8 cellular contexts compared by ENCODE assay signal in genomic region chr1:155273134-155273982, GRCh38. TPM values are rescaled to one million over a fixed set of nuclear protein-coding genes. Genes with fewer than 3 reads are reported as not detected.
DNase-seq lines count a peak whose midpoint lies in the region; ATAC-seq lines count a peak whose summit lies in the region.

TSS of gene CLK2 (minus strand) at chr1:155273504. CDS start at chr1:155270977, 2,527 bp downstream.

- no peaks in the 10 kb centered on the region for H3K27me3 Mint-ChIP-seq in effector memory CD8-positive, alpha-beta T cell

- H3K18ac ChIP-seq in mesenchymal stem cell (ENCODE audit: low read depth in 1 of 2, low read length in 2 of 2) = peak within 1 kb of the TSS; percentile 71 to 97

- H3K4me1 ChIP-seq in HUES48 (ENCODE audit: control insufficient read depth, insufficient read depth, low read length) = peaks cover 7% of the 10 kb centered on the region
- peaks cover 9% of the 10 kb centered on the region for H3K4me1 ChIP-seq in NT2/D1 (ENCODE audit: insufficient read depth, insufficient read length)
- H3K4me1 ChIP-seq in mesenchymal stem cell (ENCODE audit: control insufficient read depth, insufficient read depth, low read depth, low read length) = peaks cover 6% of the 10 kb centered on the region

- peak within 1 kb of the TSS; percentile 79 to 83 for H3K4me3 Mint-ChIP-seq in effector memory CD8-positive, alpha-beta T cell

- H3K27ac ChIP-seq in HUES48 (ENCODE audit: low read depth, low read length) (peak within 1 kb of the TSS; percentile 96), mesenchymal stem cell (ENCODE audit: low read length, poor library complexity, severe bottlenecking) (peak within 1 kb of the TSS; percentile 92)

- ATAC-seq in GM21381 (IDR thresholded peaks at IDR 0.05; ENCODE audit: unreplicated experiment) = peak; percentile 70
- peak; percentile 87 for ATAC-seq in effector memory CD8-positive, alpha-beta T cell (replicated peaks)

- H2BK5ac ChIP-seq in mesenchymal stem cell (ENCODE audit: low read depth, low read length, poor library complexity, severe bottlenecking) = peak within 1 kb of the TSS; percentile 78

- peak within 1 kb of the TSS; percentile 83 for H4K8ac ChIP-seq in mesenchymal stem cell (ENCODE audit: low read length)

- H3K9me3 ChIP-seq in HUES48 (ENCODE audit: control insufficient read depth, insufficient read depth, low read length) (no peaks in the 10 kb centered on the region), NT2/D1 (ENCODE audit: insufficient read depth, low read length) (peaks cover 11% of the 10 kb centered on the region), mesenchymal stem cell (ENCODE audit: control insufficient read depth, low read length) (no peaks in the 10 kb centered on the region)

- H3K4me1 Mint-ChIP-seq in effector memory CD8-positive, alpha-beta T cell (ENCODE audit: low read depth in 2 of 2) = peaks cover 27 to 33% of the 10 kb centered on the region in 2 donors

- H2BK120ac ChIP-seq in mesenchymal stem cell (ENCODE audit: low read depth, low read length) = peak within 1 kb of the TSS; percentile 99

- H3K9ac ChIP-seq in HUES48 (ENCODE audit: low read depth, low read length) (peak within 1 kb of the TSS; percentile 73), NT2/D1 (ENCODE audit: insufficient read length, low read depth) (peak within 1 kb of the TSS; percentile 87), mesenchymal stem cell (ENCODE audit: low read length) (peak within 1 kb of the TSS; percentile 90)

- peak within 1 kb of the TSS; percentile 86 for H3K4me2 ChIP-seq in mesenchymal stem cell (ENCODE audit: low read length, poor library complexity, severe bottlenecking)

- H2BK15ac ChIP-seq in mesenchymal stem cell (ENCODE audit: low read depth, poor library complexity, severe bottlenecking) = peak within 1 kb of the TSS; percentile 61

- no peak within 1 kb of the TSS for H2AFZ ChIP-seq in mesenchymal stem cell (ENCODE audit: low read depth, low read length)

- peaks cover 38% of the 10 kb centered on the region for H3K36me3 Mint-ChIP-seq in effector memory CD8-positive, alpha-beta T cell (ENCODE audit: insufficient read depth)

- peaks cover 14% of the 10 kb centered on the region for H3K79me1 ChIP-seq in mesenchymal stem cell (replicated peaks; ENCODE audit: low read length, poor library complexity, severe bottlenecking)

- peak within 1 kb of the TSS; percentile 85 for H4K91ac ChIP-seq in mesenchymal stem cell (ENCODE audit: low read length)

- H2BK12ac ChIP-seq in mesenchymal stem cell (ENCODE audit: low read length in 2 of 2) = peak within 1 kb of the TSS; percentile 35 to 64

- H3K27me3 ChIP-seq in HUES48 (ENCODE audit: control insufficient read depth, insufficient read depth, low read length) = peaks cover 6% of the 10 kb centered on the region; the same call in 1 of the 2 replicates
- H3K27me3 ChIP-seq in NT2/D1 (ENCODE audit: insufficient read depth, insufficient read length) = peaks cover 7% of the 10 kb centered on the region
- no peaks in the 10 kb centered on the region for H3K27me3 ChIP-seq in mesenchymal stem cell (ENCODE audit: control insufficient read depth in 1 of 2, insufficient read depth in 1 of 2, low read length in 2 of 2)

- H3K23ac ChIP-seq in mesenchymal stem cell (ENCODE audit: low read length in 2 of 2) = no peak within 1 kb of the TSS

- H3K14ac ChIP-seq in mesenchymal stem cell (ENCODE audit: low read length in 2 of 2) = peak within 1 kb of the TSS; percentile 29 to 53

- 1% methylated on average over 55 of the region's 77 CpGs for WGBS in mesenchymal stem cell

- peak within 1 kb of the TSS; percentile 96 for H3K4me3 ChIP-seq in HUES48 (ENCODE audit: low read depth, low read length)
- H3K4me3 ChIP-seq in NT2/D1 (ENCODE audit: insufficient read length, low read depth) = peak within 1 kb of the TSS; percentile 63
- H3K4me3 ChIP-seq in mesenchymal stem cell (ENCODE audit: insufficient read depth in 1 of 2, low read depth in 1 of 2, low read length in 2 of 2) = peak within 1 kb of the TSS; percentile 78 to 88

- H3K36me3 ChIP-seq in HUES48 (ENCODE audit: control insufficient read depth, insufficient read depth, low read length) = peaks cover 33% of the 10 kb centered on the region
- peaks cover 39% of the 10 kb centered on the region for H3K36me3 ChIP-seq in NT2/D1 (ENCODE audit: insufficient read depth, insufficient read length, low read length)
- peaks cover 24 to 32% of the 10 kb centered on the region in 2 experiments for H3K36me3 ChIP-seq in mesenchymal stem cell (ENCODE audit: control insufficient read depth in 1 of 2, insufficient read depth in 2 of 2, low read depth in 1 of 2, low read length in 2 of 2)

- peak within 1 kb of the TSS; percentile 82 to 92 for H3K4ac ChIP-seq in mesenchymal stem cell (ENCODE audit: low read depth in 1 of 2, low read length in 2 of 2)

- peak within 1 kb of the TSS; percentile 85 for H2AK5ac ChIP-seq in mesenchymal stem cell (ENCODE audit: low read length, severe bottlenecking)

- no peaks in the 10 kb centered on the region for H3K9me3 Mint-ChIP-seq in effector memory CD8-positive, alpha-beta T cell

- DNase-seq in COLO829 (ENCODE audit: low spot score) = peak; percentile 99
- DNase-seq in NT2/D1 (ENCODE audit: low read depth, low spot score) = peak; percentile 99
- DNase-seq in activated CD8-positive, alpha-beta memory T cell treated with anti-CD3 and anti-CD28 coated beads for 48 hours (ENCODE audit: low read depth in 2 of 3, low spot score in 2 of 3) = peak; percentile 89 to 95 (median 90)
- peak; percentile 89 to 92 (median 90) for DNase-seq in effector memory CD8-positive, alpha-beta T cell
- DNase-seq in mesenchymal stem cell = peak; percentile 93
- DNase-seq in stimulated activated CD8-positive, alpha-beta memory T cell treated with anti-CD3 and anti-CD28 coated beads, Interleukin-12 subunit alpha, Interleukin-12 subunit beta, amount 100 ng/mL, for 4 hours (ENCODE audit: low read depth) = peak; percentile 94

- H3K27ac Mint-ChIP-seq in effector memory CD8-positive, alpha-beta T cell = peak within 1 kb of the TSS; percentile 87 to 96

RNA-seq across cellular contexts. Expression of gene CLK2, which starts in this region (rescaled TPM):
- polyA plus RNA-seq in mesenchymal stem cell (2013, experiment 1 of 2) = 35.0 TPM
- 34.0 TPM for polyA plus RNA-seq in mesenchymal stem cell (2013, experiment 2 of 2)

Comparison
In these comparisons a context has a peak if more than half of its experiments do, and no peak if none do; other contexts are left out.
1. Peak in every context shown above with its lines: DNase-seq, ATAC-seq, H3K4me3 ChIP-seq and H3K27ac ChIP-seq.